In the genomic region with DNA sequence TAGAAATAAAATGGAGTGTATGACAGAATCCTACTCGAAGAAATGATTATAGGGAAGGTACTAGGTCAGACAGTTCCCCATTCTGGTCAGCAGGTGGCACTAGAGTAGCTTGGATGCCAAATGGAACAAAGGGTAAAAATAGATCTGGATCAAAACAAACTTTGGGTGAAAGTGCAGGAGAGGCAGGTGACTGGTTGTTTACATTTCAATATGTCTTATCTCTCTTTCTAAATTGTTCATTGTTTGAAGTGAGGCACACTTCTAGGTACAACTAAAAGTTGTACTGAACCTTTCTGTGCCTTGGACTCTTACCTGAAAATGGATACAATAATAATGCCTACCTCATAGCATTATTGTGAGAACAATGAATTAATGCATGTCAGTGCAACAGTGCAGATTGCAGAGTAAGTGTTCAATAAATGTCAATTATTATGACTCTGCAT, we compare ENCODE assay signal across 9 cellular contexts.
DNase-seq lines count a peak whose midpoint lies in the region; ATAC-seq and TF ChIP-seq lines count a peak whose summit lies in the region.
"Had no signal": no experiment of that assay in that cellular context is flagged by ENCODE, and none has a peak within 500 bp of the region (broad histone marks: within the 10 kb centered on the region; RNA-seq: fewer than 3 reads in every experiment).

No MANE protein-coding gene starts in this region.

- no peak for TF ChIP-seq POLR2A in adrenal gland (IDR thresholded peaks at IDR 0.05)

- intact Hi-C loops in adrenal gland (cut with DNase I) (loop anchor here (5.0 to 10.0 kb wide), 3 partner anchors 171 to 383 kb away; no protein-coding TSS in a partner anchor), left ventricle myocardium superior (cut with micrococcal nuclease) (loop anchor here (1.0 to 2.0 kb wide), 2 partner anchors 170 to 389 kb away; no protein-coding TSS in a partner anchor), sciatic nerve (cut with DNase I) (loop anchor here (10.0 kb wide), 1 partner anchor 173 kb away; no protein-coding TSS in a partner anchor)

- TF ChIP-seq CTCF in GM12874 (IDR thresholded peaks at IDR 0.05; ENCODE audit: insufficient read depth, low read depth, low read length) (peak; percentile 76), adrenal gland (IDR thresholded peaks at IDR 0.05) (peak; percentile 93 to 98 (median 97))

- H3K9me3 ChIP-seq in adrenal gland (replicated peaks in 1 of 3) = no peaks in the 10 kb centered on the region

- peaks cover 0 to 4% of the 10 kb centered on the region in 2 donors for H3K4me1 ChIP-seq in adrenal gland (replicated peaks in 1 of 2)

- peak; percentile 77 for ATAC-seq in HG02642 (IDR thresholded peaks at IDR 0.05; ENCODE audit: poor library complexity, unreplicated experiment)
- ATAC-seq in left ventricle myocardium superior = peak; percentile 85
- ATAC-seq in sciatic nerve = peak; percentile 87

- 2 to 8% (median 7%) methylated on average over 1 of the region's 1 CpG for WGBS in adrenal gland, 4 donors

- no peaks in the 10 kb centered on the region for H3K36me3 ChIP-seq in adrenal gland (replicated peaks in 1 of 2)

- H3K4me3 ChIP-seq in adrenal gland = no peak overlapping the region
- H3K4me3 ChIP-seq: skin epidermis had no signal

- no peak overlapping the region for H3K27ac ChIP-seq in adrenal gland
- H3K27ac ChIP-seq: skin epidermis had no signal

- no peaks in the 10 kb centered on the region for H3K27me3 ChIP-seq in adrenal gland

- DNase-seq in NCI-H1417 treated with DMSO at 0.1 percent for 48 hours (lab: John Stamatoyannopoulos, UW) (peak; percentile 57), T follicular helper cell (ENCODE audit: low read depth) (peak; percentile 59), adrenal gland (peak; percentile 64 to 91 (median 77)), left ventricle myocardium superior (peak; percentile 48), sciatic nerve (ENCODE audit: low spot score) (peak; percentile 83), OCI-M2 (lab: John Stamatoyannopoulos, UW; ENCODE audit: unreplicated experiment) (no peak)
